ENCODE assay signal across 1 cellular context in the genomic region with DNA sequence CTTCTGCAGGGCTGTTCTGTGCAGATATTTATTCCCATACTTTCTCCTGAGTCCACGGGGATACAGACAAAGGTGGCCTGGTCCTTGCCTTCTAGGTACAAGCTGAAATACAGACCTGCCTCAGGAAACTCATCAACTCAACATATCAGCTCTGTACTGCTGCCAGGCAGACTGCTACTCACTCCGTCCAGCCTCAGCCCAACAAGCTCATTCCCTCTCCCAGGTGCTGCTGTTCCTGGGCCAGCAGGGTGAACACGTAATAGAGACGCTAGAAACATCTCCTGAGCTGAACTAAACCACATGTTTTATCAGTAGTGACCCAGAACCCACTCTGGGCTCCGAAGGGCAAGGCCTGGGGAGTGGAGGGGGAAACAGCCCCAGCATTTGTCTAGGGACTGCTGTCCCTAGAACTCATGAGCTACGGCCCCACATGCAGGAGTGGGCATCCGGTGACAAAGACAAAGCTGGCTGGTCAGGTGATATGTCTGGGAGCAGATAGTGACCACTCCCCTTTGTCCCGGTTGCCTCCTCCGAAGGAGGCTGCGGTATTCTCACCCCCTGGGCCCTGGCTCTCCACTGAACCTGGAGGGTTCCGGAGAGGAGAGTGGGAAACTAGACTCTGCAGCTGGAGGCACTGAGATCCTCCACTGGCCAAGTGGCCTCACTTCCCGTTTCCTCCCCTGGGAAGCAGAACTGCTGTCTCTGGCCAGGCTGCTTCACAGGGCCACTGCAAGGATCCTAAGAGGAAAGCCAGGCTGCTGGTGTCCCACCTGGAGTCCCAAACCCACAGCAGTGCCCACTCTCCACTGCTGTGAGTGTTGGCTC.
TF ChIP-seq lines count a peak whose summit lies in the region.

No MANE protein-coding gene starts in this region.

TF ChIP-seq in K562, 482 proteins besides CTCF, POLR2A, EP300 and RAD21 (continued from another document and continues in another):
- TF ChIP-seq, protein P1, sequence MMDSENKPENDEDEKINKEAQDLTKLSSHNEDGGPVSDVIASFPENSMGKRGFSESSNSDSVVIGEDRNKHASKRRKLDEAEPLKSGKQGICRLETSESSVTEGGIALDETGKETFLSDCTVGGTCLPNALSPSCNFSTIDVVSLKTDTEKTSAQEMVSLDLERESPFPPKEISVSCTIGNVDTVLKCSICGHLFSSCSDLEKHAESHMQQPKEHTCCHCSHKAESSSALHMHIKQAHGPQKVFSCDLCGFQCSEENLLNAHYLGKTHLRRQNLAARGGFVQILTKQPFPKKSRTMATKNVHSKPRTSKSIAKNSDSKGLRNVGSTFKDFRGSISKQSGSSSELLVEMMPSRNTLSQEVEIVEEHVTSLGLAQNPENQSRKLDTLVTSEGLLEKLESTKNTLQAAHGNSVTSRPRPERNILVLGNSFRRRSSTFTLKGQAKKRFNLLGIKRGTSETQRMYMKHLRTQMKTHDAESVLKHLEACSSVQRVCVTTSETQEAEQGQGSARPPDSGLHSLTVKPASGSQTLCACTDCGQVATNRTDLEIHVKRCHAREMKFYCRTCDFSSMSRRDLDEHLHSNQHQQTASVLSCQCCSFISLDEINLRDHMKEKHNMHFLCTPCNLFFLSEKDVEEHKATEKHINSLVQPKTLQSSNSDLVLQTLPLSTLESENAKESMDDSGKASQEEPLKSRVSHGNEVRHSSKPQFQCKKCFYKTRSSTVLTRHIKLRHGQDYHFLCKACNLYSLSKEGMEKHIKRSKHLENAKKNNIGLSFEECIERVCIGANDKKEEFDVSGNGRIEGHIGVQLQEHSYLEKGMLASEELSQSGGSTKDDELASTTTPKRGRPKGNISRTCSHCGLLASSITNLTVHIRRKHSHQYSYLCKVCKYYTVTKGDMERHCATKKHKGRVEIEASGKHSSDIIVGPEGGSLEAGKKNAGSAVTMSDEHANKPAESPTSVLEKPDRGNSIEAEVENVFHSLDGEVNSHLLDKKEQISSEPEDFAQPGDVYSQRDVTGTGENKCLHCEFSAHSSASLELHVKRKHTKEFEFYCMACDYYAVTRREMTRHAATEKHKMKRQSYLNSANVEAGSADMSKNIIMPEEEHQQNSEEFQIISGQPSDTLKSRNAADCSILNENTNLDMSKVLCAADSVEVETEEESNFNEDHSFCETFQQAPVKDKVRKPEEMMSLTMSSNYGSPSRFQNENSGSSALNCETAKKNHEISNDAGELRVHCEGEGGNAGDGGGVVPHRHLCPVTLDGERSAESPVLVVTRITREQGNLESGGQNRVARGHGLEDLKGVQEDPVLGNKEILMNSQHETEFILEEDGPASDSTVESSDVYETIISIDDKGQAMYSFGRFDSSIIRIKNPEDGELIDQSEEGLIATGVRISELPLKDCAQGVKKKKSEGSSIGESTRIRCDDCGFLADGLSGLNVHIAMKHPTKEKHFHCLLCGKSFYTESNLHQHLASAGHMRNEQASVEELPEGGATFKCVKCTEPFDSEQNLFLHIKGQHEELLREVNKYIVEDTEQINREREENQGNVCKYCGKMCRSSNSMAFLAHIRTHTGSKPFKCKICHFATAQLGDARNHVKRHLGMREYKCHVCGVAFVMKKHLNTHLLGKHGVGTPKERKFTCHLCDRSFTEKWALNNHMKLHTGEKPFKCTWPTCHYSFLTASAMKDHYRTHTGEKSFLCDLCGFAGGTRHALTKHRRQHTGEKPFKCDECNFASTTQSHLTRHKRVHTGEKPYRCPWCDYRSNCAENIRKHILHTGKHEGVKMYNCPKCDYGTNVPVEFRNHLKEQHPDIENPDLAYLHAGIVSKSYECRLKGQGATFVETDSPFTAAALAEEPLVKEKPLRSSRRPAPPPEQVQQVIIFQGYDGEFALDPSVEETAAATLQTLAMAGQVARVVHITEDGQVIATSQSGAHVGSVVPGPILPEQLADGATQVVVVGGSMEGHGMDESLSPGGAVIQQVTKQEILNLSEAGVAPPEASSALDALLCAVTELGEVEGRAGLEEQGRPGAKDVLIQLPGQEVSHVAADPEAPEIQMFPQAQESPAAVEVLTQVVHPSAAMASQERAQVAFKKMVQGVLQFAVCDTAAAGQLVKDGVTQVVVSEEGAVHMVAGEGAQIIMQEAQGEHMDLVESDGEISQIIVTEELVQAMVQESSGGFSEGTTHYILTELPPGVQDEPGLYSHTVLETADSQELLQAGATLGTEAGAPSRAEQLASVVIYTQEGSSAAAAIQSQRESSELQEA (IDR thresholded peaks at IDR 0.05; ENCODE audit: low read depth), result no peak
- no peak for TF ChIP-seq ZNF668 (CRISPR knock-in tag; IDR thresholded peaks at IDR 0.05)
- TF ChIP-seq MYBL2 (IDR thresholded peaks at IDR 0.05; ENCODE audit: low read depth), result no peak
- no peak for TF ChIP-seq MYBL2 (CRISPR knock-in tag; IDR thresholded peaks at IDR 0.05; ENCODE audit: borderline replicate concordance)
- TF ChIP-seq GATAD2B (IDR thresholded peaks at IDR 0.05; ENCODE audit: borderline replicate concordance), result no peak
- no peak for TF ChIP-seq NFRKB (IDR thresholded peaks at IDR 0.05; ENCODE audit: low read depth)
- no peak for TF ChIP-seq XRCC5 (IDR thresholded peaks at IDR 0.05; ENCODE audit: low read depth, low read length)
- no peak for TF ChIP-seq CBX2 (IDR thresholded peaks at IDR 0.05; ENCODE audit: insufficient read depth, low read length, poor library complexity, severe bottlenecking)
- no peak for TF ChIP-seq HNRNPLL (IDR thresholded peaks at IDR 0.05; ENCODE audit: low read depth, low read length, poor library complexity, severe bottlenecking)
- TF ChIP-seq ZNF507 (tag; conservative IDR thresholded peaks at IDR 0.05), result no peak
- TF ChIP-seq DACH1 (IDR thresholded peaks at IDR 0.05; ENCODE audit: partially characterized antibody), result no peak
- no peak for TF ChIP-seq ZNF3 (CRISPR knock-in tag; IDR thresholded peaks at IDR 0.05)
- no peak for TF ChIP-seq ILK (tag; IDR thresholded peaks at IDR 0.05; ENCODE audit: borderline replicate concordance, low read depth)
- no peak for TF ChIP-seq PPARD (CRISPR knock-in tag; IDR thresholded peaks at IDR 0.05)
- no peak for TF ChIP-seq ZFP30 (CRISPR knock-in tag; IDR thresholded peaks at IDR 0.05; ENCODE audit: borderline replicate concordance)
- TF ChIP-seq HOXB6 (CRISPR knock-in tag; IDR thresholded peaks at IDR 0.05; ENCODE audit: borderline replicate concordance), result no peak
- no peak for TF ChIP-seq POU5F1 (IDR thresholded peaks at IDR 0.05; ENCODE audit: borderline replicate concordance, low read depth, low read length, partially characterized antibody)
- TF ChIP-seq NFATC3 (IDR thresholded peaks at IDR 0.05), result no peak
- no peak for TF ChIP-seq SETDB1 (IDR thresholded peaks at IDR 0.05; ENCODE audit: low read length)
- no peak for TF ChIP-seq MXI1 (IDR thresholded peaks at IDR 0.05; ENCODE audit: low read depth, low read length)
- peak; percentile 77 for TF ChIP-seq CBFA2T3 (IDR thresholded peaks at IDR 0.05)
- no peak for TF ChIP-seq ASH1L (IDR thresholded peaks at IDR 0.05; ENCODE audit: borderline replicate concordance, low read depth, partially characterized antibody)
- TF ChIP-seq MTA3 (IDR thresholded peaks at IDR 0.05; ENCODE audit: borderline replicate concordance), result no peak
- TF ChIP-seq, protein P2, sequence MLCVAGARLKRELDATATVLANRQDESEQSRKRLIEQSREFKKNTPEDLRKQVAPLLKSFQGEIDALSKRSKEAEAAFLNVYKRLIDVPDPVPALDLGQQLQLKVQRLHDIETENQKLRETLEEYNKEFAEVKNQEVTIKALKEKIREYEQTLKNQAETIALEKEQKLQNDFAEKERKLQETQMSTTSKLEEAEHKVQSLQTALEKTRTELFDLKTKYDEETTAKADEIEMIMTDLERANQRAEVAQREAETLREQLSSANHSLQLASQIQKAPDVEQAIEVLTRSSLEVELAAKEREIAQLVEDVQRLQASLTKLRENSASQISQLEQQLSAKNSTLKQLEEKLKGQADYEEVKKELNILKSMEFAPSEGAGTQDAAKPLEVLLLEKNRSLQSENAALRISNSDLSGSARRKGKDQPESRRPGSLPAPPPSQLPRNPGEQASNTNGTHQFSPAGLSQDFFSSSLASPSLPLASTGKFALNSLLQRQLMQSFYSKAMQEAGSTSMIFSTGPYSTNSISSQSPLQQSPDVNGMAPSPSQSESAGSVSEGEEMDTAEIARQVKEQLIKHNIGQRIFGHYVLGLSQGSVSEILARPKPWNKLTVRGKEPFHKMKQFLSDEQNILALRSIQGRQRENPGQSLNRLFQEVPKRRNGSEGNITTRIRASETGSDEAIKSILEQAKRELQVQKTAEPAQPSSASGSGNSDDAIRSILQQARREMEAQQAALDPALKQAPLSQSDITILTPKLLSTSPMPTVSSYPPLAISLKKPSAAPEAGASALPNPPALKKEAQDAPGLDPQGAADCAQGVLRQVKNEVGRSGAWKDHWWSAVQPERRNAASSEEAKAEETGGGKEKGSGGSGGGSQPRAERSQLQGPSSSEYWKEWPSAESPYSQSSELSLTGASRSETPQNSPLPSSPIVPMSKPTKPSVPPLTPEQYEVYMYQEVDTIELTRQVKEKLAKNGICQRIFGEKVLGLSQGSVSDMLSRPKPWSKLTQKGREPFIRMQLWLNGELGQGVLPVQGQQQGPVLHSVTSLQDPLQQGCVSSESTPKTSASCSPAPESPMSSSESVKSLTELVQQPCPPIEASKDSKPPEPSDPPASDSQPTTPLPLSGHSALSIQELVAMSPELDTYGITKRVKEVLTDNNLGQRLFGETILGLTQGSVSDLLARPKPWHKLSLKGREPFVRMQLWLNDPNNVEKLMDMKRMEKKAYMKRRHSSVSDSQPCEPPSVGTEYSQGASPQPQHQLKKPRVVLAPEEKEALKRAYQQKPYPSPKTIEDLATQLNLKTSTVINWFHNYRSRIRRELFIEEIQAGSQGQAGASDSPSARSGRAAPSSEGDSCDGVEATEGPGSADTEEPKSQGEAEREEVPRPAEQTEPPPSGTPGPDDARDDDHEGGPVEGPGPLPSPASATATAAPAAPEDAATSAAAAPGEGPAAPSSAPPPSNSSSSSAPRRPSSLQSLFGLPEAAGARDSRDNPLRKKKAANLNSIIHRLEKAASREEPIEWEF (CRISPR knock-in tag; IDR thresholded peaks at IDR 0.05), result no peak
- TF ChIP-seq SIN3B (IDR thresholded peaks at IDR 0.05; ENCODE audit: low read depth), result no peak
- TF ChIP-seq, protein P3, sequence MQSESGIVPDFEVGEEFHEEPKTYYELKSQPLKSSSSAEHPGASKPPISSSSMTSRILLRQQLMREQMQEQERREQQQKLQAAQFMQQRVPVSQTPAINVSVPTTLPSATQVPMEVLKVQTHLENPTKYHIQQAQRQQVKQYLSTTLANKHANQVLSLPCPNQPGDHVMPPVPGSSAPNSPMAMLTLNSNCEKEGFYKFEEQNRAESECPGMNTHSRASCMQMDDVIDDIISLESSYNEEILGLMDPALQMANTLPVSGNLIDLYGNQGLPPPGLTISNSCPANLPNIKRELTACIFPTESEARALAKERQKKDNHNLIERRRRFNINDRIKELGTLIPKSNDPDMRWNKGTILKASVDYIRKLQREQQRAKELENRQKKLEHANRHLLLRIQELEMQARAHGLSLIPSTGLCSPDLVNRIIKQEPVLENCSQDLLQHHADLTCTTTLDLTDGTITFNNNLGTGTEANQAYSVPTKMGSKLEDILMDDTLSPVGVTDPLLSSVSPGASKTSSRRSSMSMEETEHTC (IDR thresholded peaks at IDR 0.05), result 0 out of 2 replicates have a peak, but pooled peaks have one; percentile 27
- no peak for TF ChIP-seq SIX5 (IDR thresholded peaks at IDR 0.05; ENCODE audit: borderline replicate concordance in 1 of 2, insufficient read depth in 1 of 2, low read depth in 1 of 2, low read length in 2 of 2)
- TF ChIP-seq MEIS2 (IDR thresholded peaks at IDR 0.05; ENCODE audit: partially characterized antibody), result peak; percentile 56
- no peak for TF ChIP-seq BACH1 (tag; IDR thresholded peaks at IDR 0.05)
- TF ChIP-seq RFX5 (IDR thresholded peaks at IDR 0.05; ENCODE audit: low read depth, low read length), result no peak
- TF ChIP-seq NFYB (IDR thresholded peaks at IDR 0.05; ENCODE audit: extremely low read depth, insufficient read length), result no peak
- no peak for TF ChIP-seq FOS (IDR thresholded peaks at IDR 0.05; ENCODE audit: extremely low read depth, insufficient read length)
- no peak for TF ChIP-seq NCOA4 (IDR thresholded peaks at IDR 0.05; ENCODE audit: partially characterized antibody)
- no peak for TF ChIP-seq GATA2 (CRISPR knock-in tag; IDR thresholded peaks at IDR 0.05)
- TF ChIP-seq, protein P4, sequence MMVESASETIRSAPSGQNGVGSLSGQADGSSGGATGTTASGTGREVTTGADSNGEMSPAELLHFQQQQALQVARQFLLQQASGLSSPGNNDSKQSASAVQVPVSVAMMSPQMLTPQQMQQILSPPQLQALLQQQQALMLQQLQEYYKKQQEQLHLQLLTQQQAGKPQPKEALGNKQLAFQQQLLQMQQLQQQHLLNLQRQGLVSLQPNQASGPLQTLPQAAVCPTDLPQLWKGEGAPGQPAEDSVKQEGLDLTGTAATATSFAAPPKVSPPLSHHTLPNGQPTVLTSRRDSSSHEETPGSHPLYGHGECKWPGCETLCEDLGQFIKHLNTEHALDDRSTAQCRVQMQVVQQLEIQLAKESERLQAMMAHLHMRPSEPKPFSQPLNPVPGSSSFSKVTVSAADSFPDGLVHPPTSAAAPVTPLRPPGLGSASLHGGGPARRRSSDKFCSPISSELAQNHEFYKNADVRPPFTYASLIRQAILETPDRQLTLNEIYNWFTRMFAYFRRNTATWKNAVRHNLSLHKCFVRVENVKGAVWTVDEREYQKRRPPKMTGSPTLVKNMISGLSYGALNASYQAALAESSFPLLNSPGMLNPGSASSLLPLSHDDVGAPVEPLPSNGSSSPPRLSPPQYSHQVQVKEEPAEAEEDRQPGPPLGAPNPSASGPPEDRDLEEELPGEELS (CRISPR knock-in tag; IDR thresholded peaks at IDR 0.05; ENCODE audit: borderline replicate concordance), result no peak
- TF ChIP-seq SRSF7 (optimal IDR thresholded peaks at IDR 0.05; ENCODE audit: low read depth, low read length), result no peak
- no peak for TF ChIP-seq TAF7 (tag; IDR thresholded peaks at IDR 0.05)
- TF ChIP-seq CREM (IDR thresholded peaks at IDR 0.05; ENCODE audit: low read depth), result no peak
- TF ChIP-seq NCOR1 (IDR thresholded peaks at IDR 0.05), result peak; percentile 41; the same call in 1 of the 2 replicates
- no peak for TF ChIP-seq MIER1 (IDR thresholded peaks at IDR 0.05; ENCODE audit: low read depth)
- TF ChIP-seq OTX1 (CRISPR knock-in tag; IDR thresholded peaks at IDR 0.05), result no peak
- TF ChIP-seq, protein P5, sequence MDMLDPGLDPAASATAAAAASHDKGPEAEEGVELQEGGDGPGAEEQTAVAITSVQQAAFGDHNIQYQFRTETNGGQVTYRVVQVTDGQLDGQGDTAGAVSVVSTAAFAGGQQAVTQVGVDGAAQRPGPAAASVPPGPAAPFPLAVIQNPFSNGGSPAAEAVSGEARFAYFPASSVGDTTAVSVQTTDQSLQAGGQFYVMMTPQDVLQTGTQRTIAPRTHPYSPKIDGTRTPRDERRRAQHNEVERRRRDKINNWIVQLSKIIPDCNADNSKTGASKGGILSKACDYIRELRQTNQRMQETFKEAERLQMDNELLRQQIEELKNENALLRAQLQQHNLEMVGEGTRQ (CRISPR knock-in tag; IDR thresholded peaks at IDR 0.05), result peak; percentile 35; the same call in 1 of the 2 replicates
- peak; percentile 33 for TF ChIP-seq ARID1B (IDR thresholded peaks at IDR 0.05)
- no peak for TF ChIP-seq KDM1A (IDR thresholded peaks at IDR 0.05)
- TF ChIP-seq, protein P6, sequence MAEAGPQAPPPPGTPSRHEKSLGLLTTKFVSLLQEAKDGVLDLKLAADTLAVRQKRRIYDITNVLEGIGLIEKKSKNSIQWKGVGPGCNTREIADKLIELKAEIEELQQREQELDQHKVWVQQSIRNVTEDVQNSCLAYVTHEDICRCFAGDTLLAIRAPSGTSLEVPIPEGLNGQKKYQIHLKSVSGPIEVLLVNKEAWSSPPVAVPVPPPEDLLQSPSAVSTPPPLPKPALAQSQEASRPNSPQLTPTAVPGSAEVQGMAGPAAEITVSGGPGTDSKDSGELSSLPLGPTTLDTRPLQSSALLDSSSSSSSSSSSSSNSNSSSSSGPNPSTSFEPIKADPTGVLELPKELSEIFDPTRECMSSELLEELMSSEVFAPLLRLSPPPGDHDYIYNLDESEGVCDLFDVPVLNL (CRISPR knock-in tag; IDR thresholded peaks at IDR 0.05; ENCODE audit: low read depth), result no peak
